18 cellular contexts compared by ENCODE assay signal in the genomic region with DNA sequence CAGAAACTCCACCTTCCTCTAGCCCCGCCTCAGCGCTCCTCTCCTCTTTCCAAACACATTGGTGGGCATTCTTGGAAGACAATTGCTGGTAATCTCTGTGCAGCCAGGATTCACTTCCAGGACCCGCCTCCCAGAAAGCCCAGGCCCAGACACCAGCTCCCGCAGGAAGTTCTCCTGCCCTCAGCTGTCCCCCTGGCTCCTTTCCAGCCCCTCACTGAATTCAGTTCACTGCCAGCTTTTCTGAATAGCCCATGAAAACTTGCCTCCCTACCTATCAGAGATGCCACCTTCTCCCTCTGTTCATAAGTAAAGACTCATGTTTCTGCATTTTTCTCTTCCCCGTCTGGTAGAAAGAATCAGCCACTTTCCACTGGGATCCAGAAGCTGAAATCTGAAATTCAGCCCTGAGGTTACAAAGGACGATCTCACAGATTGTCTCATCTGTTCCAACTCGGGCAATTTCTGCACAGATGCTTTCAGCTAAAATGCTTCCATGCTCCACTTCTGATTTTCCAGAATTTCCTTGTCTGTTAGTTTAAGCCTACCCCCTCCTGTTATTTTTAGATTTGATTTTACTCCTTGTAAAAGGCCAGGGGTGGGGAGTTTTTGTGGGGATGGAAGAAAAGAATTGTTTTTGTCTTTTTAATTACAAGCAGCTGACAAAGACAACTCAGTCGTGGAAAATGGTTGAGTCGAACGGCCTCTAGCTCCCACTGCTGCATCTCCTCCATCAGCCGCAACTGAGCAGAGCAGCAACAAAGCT.
DNase-seq lines count a peak whose midpoint lies in the region; ATAC-seq and TF ChIP-seq lines count a peak whose summit lies in the region.
"Had no signal": no experiment of that assay in that cellular context is flagged by ENCODE, and none has a peak within 500 bp of the region (broad histone marks: within the 10 kb centered on the region; RNA-seq: fewer than 3 reads in every experiment).

No MANE protein-coding gene starts in this region.

- H3K4me1 ChIP-seq in heart left ventricle, result peaks cover 0 to 19% (median 0%) of the 10 kb centered on the region in 12 donors
- no peaks in the 10 kb centered on the region for H3K4me1 ChIP-seq in right atrium auricular region

- no peaks in the 10 kb centered on the region for H3K36me3 ChIP-seq in heart left ventricle
- H3K36me3 ChIP-seq in right atrium auricular region, result no peaks in the 10 kb centered on the region

- intact Hi-C loops in heart left ventricle (cut with DNase I), result no loop called here
- intact Hi-C loops in left ventricle myocardium superior (cut with micrococcal nuclease), result no loop called here

- H3K27ac ChIP-seq in heart left ventricle (peak overlapping the region in 2 of 12 donors; percentile 23 to 57), right atrium auricular region (no peak overlapping the region)

- no peak overlapping the region for H3K4me3 Mint-ChIP-seq in immature natural killer cell
- H3K4me3 Mint-ChIP-seq: activated naive CD4-positive, alpha-beta T cell treated with anti-CD3 and anti-CD28 coated beads, Interleukin-2, amount 10 ng/mL, durations not matched to agents 7 days and 5 days; CD8-positive, alpha-beta memory T cell; nephron progenitor cell; stimulated activated naive B cell treated with anti-CD40 and anti-IgM and Interleukin-4, amounts not matched to agents 10 μg/mL and 1 μg/mL and 100 μg/mL, for 72 hours had no signal

- H3K9me3 ChIP-seq in heart left ventricle (no peaks in the 10 kb centered on the region), right atrium auricular region (no peaks in the 10 kb centered on the region)

- DNase-seq in heart left ventricle (peak in 3 of 5 donors; percentile 19 to 41 (median 36)), right atrium auricular region (ENCODE audit: low spot score) (no peak), NCI-H2171 treated with DMSO at 0.1 percent for 48 hours (lab: John Stamatoyannopoulos, UW) (peak; percentile 66), left ventricle myocardium superior (peak; percentile 46), H4 (ENCODE audit: low spot score) (no peak), immature natural killer cell (no peak), RKO (ENCODE audit: low spot score) (no peak), COLO668 (lab: John Stamatoyannopoulos, UW; ENCODE audit: unreplicated experiment) (no peak)
- DNase-seq: activated CD4-positive, alpha-beta T cell treated with anti-CD3 and anti-CD28 coated beads, Interleukin-2, amount 50 U/mL, for 1 hour; activated naive CD4-positive, alpha-beta T cell treated with anti-CD3 and anti-CD28 coated beads, Interleukin-2, amount 10 ng/mL, durations not matched to agents 7 days and 5 days; CD8-positive, alpha-beta memory T cell; dermis blood vessel endothelial cell; NCI-H187 treated with DMSO at 0.1 percent for 48 hours; nephron progenitor cell; stimulated activated naive B cell treated with anti-CD40 and anti-IgM and Interleukin-4, amounts not matched to agents 10 μg/mL and 1 μg/mL and 100 μg/mL, for 72 hours; trophoblast cell had no signal

- no peaks in the 10 kb centered on the region for H3K36me3 Mint-ChIP-seq in immature natural killer cell
- H3K36me3 Mint-ChIP-seq: activated naive CD4-positive, alpha-beta T cell treated with anti-CD3 and anti-CD28 coated beads, Interleukin-2, amount 10 ng/mL, durations not matched to agents 7 days and 5 days; CD8-positive, alpha-beta memory T cell; stimulated activated naive B cell treated with anti-CD40 and anti-IgM and Interleukin-4, amounts not matched to agents 10 μg/mL and 1 μg/mL and 100 μg/mL, for 72 hours had no signal

- no peak for TF ChIP-seq POLR2A in heart left ventricle (IDR thresholded peaks at IDR 0.05)

- 59 to 65% (median 62%) methylated on average over 11 of the region's 11 CpGs for WGBS in heart left ventricle, 4 donors

- H3K27ac Mint-ChIP-seq in immature natural killer cell, result no peak overlapping the region
- H3K27ac Mint-ChIP-seq: activated naive CD4-positive, alpha-beta T cell treated with anti-CD3 and anti-CD28 coated beads, Interleukin-2, amount 10 ng/mL, durations not matched to agents 7 days and 5 days; nephron progenitor cell; stimulated activated naive B cell treated with anti-CD40 and anti-IgM and Interleukin-4, amounts not matched to agents 10 μg/mL and 1 μg/mL and 100 μg/mL, for 72 hours had no signal

- no peaks in the 10 kb centered on the region for H3K4me1 Mint-ChIP-seq in immature natural killer cell
- H3K4me1 Mint-ChIP-seq: activated naive CD4-positive, alpha-beta T cell treated with anti-CD3 and anti-CD28 coated beads, Interleukin-2, amount 10 ng/mL, durations not matched to agents 7 days and 5 days; CD8-positive, alpha-beta memory T cell had no signal

- H3K9me3 Mint-ChIP-seq in immature natural killer cell, result no peaks in the 10 kb centered on the region
- H3K9me3 Mint-ChIP-seq: activated naive CD4-positive, alpha-beta T cell treated with anti-CD3 and anti-CD28 coated beads, Interleukin-2, amount 10 ng/mL, durations not matched to agents 7 days and 5 days; CD8-positive, alpha-beta memory T cell; nephron progenitor cell; stimulated activated naive B cell treated with anti-CD40 and anti-IgM and Interleukin-4, amounts not matched to agents 10 μg/mL and 1 μg/mL and 100 μg/mL, for 72 hours had no signal

- peaks cover 0 to 4% (median 0%) of the 10 kb centered on the region in 9 donors for H3K27me3 ChIP-seq in heart left ventricle
- no peaks in the 10 kb centered on the region for H3K27me3 ChIP-seq in right atrium auricular region

- TF ChIP-seq CTCF in heart left ventricle (IDR thresholded peaks at IDR 0.05) (no peak), right atrium auricular region (IDR thresholded peaks at IDR 0.05) (no peak)

- ATAC-seq in heart left ventricle, result no peak
- peak; percentile 22 for ATAC-seq in left ventricle myocardium superior
- ATAC-seq: PC-3; stimulated activated naive B cell treated with anti-CD40 and anti-IgM and Interleukin-4, amounts not matched to agents 10 μg/mL and 1 μg/mL and 100 μg/mL, for 72 hours had no signal

- H3K27me3 Mint-ChIP-seq in immature natural killer cell (ENCODE audit: low read depth in 3 of 3), result peaks cover 2 to 5% (median 2%) of the 10 kb centered on the region in 3 donors

- no peak overlapping the region for H3K4me3 ChIP-seq in heart left ventricle
- H3K4me3 ChIP-seq in right atrium auricular region, result no peak overlapping the region
- H3K4me3 ChIP-seq: lung had no signal

Comparison
In these comparisons a context has a peak if more than half of its experiments do, and no peak if none do; other contexts are left out.
1. DNase-seq: peak in heart left ventricle (3 of 5), NCI-H2171 treated with DMSO at 0.1 percent for 48 hours (single experiment) and left ventricle myocardium superior (single experiment); none in right atrium auricular region (single experiment), H4 (single experiment), immature natural killer cell (0 of 3), RKO (single experiment) and COLO668 (single experiment).